In genomic region chr17:33013596-33014375, GRCh38 we compare ENCODE assay signal across 24 cellular contexts. TPM values are rescaled to one million over a fixed set of nuclear protein-coding genes. Genes with fewer than 3 reads are reported as not detected.
"Had no signal": no experiment of that assay in that cellular context is flagged by ENCODE, and none has a peak within 500 bp of the region (broad histone marks: within the 10 kb centered on the region; RNA-seq: fewer than 3 reads in every experiment).

No MANE protein-coding gene starts in this region.

- H3K9me3 ChIP-seq: ascending aorta, breast epithelium, gastroesophageal sphincter, heart right ventricle, mucosa of descending colon, right atrium auricular region, tibial nerve had no signal

- H3K4me3 Mint-ChIP-seq: activated naive CD4-positive, alpha-beta T cell treated with anti-CD3 and anti-CD28 coated beads, Interleukin-2, amount 10 ng/mL, durations not matched to agents 7 days and 5 days; effector memory CD8-positive, alpha-beta T cell; naive thymus-derived CD4-positive, alpha-beta T cell; T-helper 2 cell treated with Interferon-gamma antibody and Interleukin-4, amounts not matched to agents 5 μg/mL and 100 μg/mL, for 36 hours had no signal

- H3K4me1 Mint-ChIP-seq: activated naive CD4-positive, alpha-beta T cell treated with anti-CD3 and anti-CD28 coated beads, Interleukin-2, amount 10 ng/mL, durations not matched to agents 7 days and 5 days; naive thymus-derived CD4-positive, alpha-beta T cell had no signal

- H3K27ac ChIP-seq: ascending aorta, breast epithelium, gastroesophageal sphincter, heart right ventricle, right atrium auricular region, skin epidermis, tibial nerve had no signal

- H3K27ac Mint-ChIP-seq: activated naive CD4-positive, alpha-beta T cell treated with anti-CD3 and anti-CD28 coated beads, Interleukin-2, amount 10 ng/mL, durations not matched to agents 7 days and 5 days; activated T-helper 2 cell treated with anti-CD3 and anti-CD28 coated beads, Interferon-gamma antibody, Interleukin-2, Interleukin-4, amounts not matched to agents 10 μg/mL and 5 μg/mL and 100 μg/mL, durations not matched to agents 14 hours and 24 hours and 36 hours; effector memory CD8-positive, alpha-beta T cell; naive thymus-derived CD4-positive, alpha-beta T cell; progenitor cell of endocrine pancreas; T-helper 2 cell treated with Interferon-gamma antibody and Interleukin-4, amounts not matched to agents 5 μg/mL and 100 μg/mL, for 36 hours had no signal

- H3K27me3 ChIP-seq: ascending aorta, breast epithelium, gastroesophageal sphincter, right atrium auricular region, tibial nerve had no signal

- H3K36me3 ChIP-seq: ascending aorta, breast epithelium, gastroesophageal sphincter, heart right ventricle, right atrium auricular region, tibial nerve had no signal

- DNase-seq: activated naive CD4-positive, alpha-beta T cell treated with anti-CD3 and anti-CD28 coated beads, Interleukin-2, amount 10 ng/mL, durations not matched to agents 7 days and 5 days; activated T-cell treated with anti-CD3 and anti-CD28 coated beads, Interleukin-2, amount 50 U/mL, for 1 hour; dermis blood vessel endothelial cell; effector memory CD8-positive, alpha-beta T cell; erythroblast; heart right ventricle; mucosa of descending colon; naive thymus-derived CD4-positive, alpha-beta T cell; stimulated activated CD4-positive, alpha-beta T cell treated with anti-CD3 and anti-CD28 coated beads, Interleukin-15, amount 100 ng/mL, for 24 hours; stimulated activated CD4-positive, alpha-beta T cell treated with anti-CD3 and anti-CD28 coated beads, Interleukin-4, amount 100 ng/mL, for 1 hour; stimulated activated naive CD4-positive, alpha-beta T cell had no signal

- H3K9me3 Mint-ChIP-seq: activated naive CD4-positive, alpha-beta T cell treated with anti-CD3 and anti-CD28 coated beads, Interleukin-2, amount 10 ng/mL, durations not matched to agents 7 days and 5 days; activated T-helper 2 cell treated with anti-CD3 and anti-CD28 coated beads, Interferon-gamma antibody, Interleukin-2, Interleukin-4, amounts not matched to agents 10 μg/mL and 5 μg/mL and 100 μg/mL, durations not matched to agents 14 hours and 24 hours and 36 hours; effector memory CD8-positive, alpha-beta T cell; naive thymus-derived CD4-positive, alpha-beta T cell; T-helper 2 cell treated with Interferon-gamma antibody and Interleukin-4, amounts not matched to agents 5 μg/mL and 100 μg/mL, for 36 hours had no signal

- H3K4me3 ChIP-seq: ascending aorta, breast epithelium, gastroesophageal sphincter, heart right ventricle, mucosa of descending colon, right atrium auricular region, skin epidermis, tibial nerve had no signal

- H3K4me1 ChIP-seq: ascending aorta, breast epithelium, gastroesophageal sphincter, heart right ventricle, right atrium auricular region, tibial nerve had no signal

- H3K36me3 Mint-ChIP-seq: activated naive CD4-positive, alpha-beta T cell treated with anti-CD3 and anti-CD28 coated beads, Interleukin-2, amount 10 ng/mL, durations not matched to agents 7 days and 5 days; naive thymus-derived CD4-positive, alpha-beta T cell had no signal

- ATAC-seq: activated CD4-positive, CD25-positive, alpha-beta regulatory T cell treated with anti-CD3 and anti-CD28 coated beads, Interleukin-2, amount 50 U/mL, for 24 hours; effector memory CD8-positive, alpha-beta T cell; gastroesophageal sphincter; heart right ventricle; mucosa of descending colon; naive thymus-derived CD4-positive, alpha-beta T cell had no signal

RNA-seq across cellular contexts. Expression of gene SPACA3, which starts 22.1 kb away (rescaled TPM):
- total RNA-seq: activated T-helper 2 cell treated with anti-CD3 and anti-CD28 coated beads, Interferon-gamma antibody, Interleukin-2, Interleukin-4, amounts not matched to agents 10 μg/mL and 5 μg/mL and 100 μg/mL, durations not matched to agents 14 hours and 24 hours and 36 hours; ascending aorta; breast epithelium; cerebellum; dermis blood vessel endothelial cell; gastroesophageal sphincter; heart right ventricle; lung microvascular endothelial cell; mucosa of descending colon; naive thymus-derived CD4-positive, alpha-beta T cell; progenitor cell of endocrine pancreas; right atrium auricular region; subcutaneous adipose tissue; tibial nerve had no signal
